ENCODE assay signal across 14 cellular contexts in the genomic region with DNA sequence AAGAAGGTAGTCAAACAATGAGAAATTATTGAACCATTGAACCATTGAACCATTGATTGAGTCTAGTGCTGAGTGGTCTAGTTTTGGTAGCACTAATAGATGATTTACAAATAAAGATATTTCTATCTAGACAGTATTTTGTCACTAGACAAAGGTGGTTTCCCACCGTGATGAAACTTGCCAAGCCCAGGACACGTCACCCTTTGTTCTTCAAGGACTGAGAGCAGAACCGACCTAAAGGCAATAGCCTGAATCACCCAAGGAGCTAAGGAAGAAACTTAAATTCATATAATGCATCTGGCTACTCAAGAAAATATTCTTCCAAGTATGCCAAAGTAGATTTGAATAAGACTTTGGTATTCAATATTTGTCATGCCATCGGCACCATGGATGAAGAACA.
DNase-seq lines count a peak whose midpoint lies in the region; ATAC-seq and TF ChIP-seq lines count a peak whose summit lies in the region.
"Had no signal": no experiment of that assay in that cellular context is flagged by ENCODE, and none has a peak within 500 bp of the region (broad histone marks: within the 10 kb centered on the region; RNA-seq: fewer than 3 reads in every experiment).

No MANE protein-coding gene starts in this region.

- POLR2A ChIA-PET in PC-3 (lab: Charles Lee; ENCODE audit: unreplicated experiment), result no interaction called here

- H3K36me3 ChIP-seq in GM23338 (ENCODE audit: insufficient read depth), result peaks cover 7% of the 10 kb centered on the region; the same call in 1 of the 2 replicates
- no peaks in the 10 kb centered on the region for H3K36me3 ChIP-seq in PC-3 (ENCODE audit: low read depth, low read length)

- no peaks in the 10 kb centered on the region for H3F3A ChIP-seq in GM23338 (replicated peaks; ENCODE audit: low read depth)
- H3F3A ChIP-seq in PC-3 (ENCODE audit: low read length, unreplicated experiment), result no peaks in the 10 kb centered on the region

- H3K9me3 Mint-ChIP-seq in GM23338 (peaks cover 33% of the 10 kb centered on the region), neural crest cell (no peaks in the 10 kb centered on the region)

- H3K4me3 ChIP-seq in GM23338 (no peak overlapping the region), PC-3 (ENCODE audit: low read length) (no peak overlapping the region), epithelial cell of esophagus (ENCODE audit: low read length) (no peak overlapping the region)
- H3K4me3 ChIP-seq: GM12878 had no signal

- peaks cover 31% of the 10 kb centered on the region for H3K4me1 Mint-ChIP-seq in GM23338
- peaks cover 11% of the 10 kb centered on the region for H3K4me1 Mint-ChIP-seq in neural crest cell

- no peak overlapping the region for H3K27ac Mint-ChIP-seq in GM23338
- H3K27ac Mint-ChIP-seq in neural crest cell (ENCODE audit: unreplicated experiment), result no peak overlapping the region

- H4K20me1 ChIP-seq in GM23338 (replicated peaks; ENCODE audit: insufficient read depth), result no peaks in the 10 kb centered on the region
- H4K20me1 ChIP-seq in PC-3 (ENCODE audit: low read length), result no peaks in the 10 kb centered on the region

- H3K4me1 ChIP-seq in GM23338 (ENCODE audit: insufficient read depth) (peaks cover 18% of the 10 kb centered on the region), PC-3 (ENCODE audit: insufficient read depth, low read length) (peaks cover 6% of the 10 kb centered on the region)

- no peak overlapping the region for H3K27ac ChIP-seq in GM23338 (ENCODE audit: low read depth)
- H3K27ac ChIP-seq in PC-3 (ENCODE audit: low read length), result peak overlapping the region; percentile 67

- peaks cover 27% of the 10 kb centered on the region for H3K36me3 Mint-ChIP-seq in GM23338 (ENCODE audit: low read depth)
- no peaks in the 10 kb centered on the region for H3K36me3 Mint-ChIP-seq in neural crest cell (ENCODE audit: low read depth)

- H3K27me3 ChIP-seq in GM23338 (ENCODE audit: insufficient read depth) (peaks cover 37% of the 10 kb centered on the region), PC-3 (ENCODE audit: low read length) (no peaks in the 10 kb centered on the region)

- ATAC-seq in GM23338 (no peak), PC-3 (no peak), GM19463 (IDR thresholded peaks at IDR 0.05; ENCODE audit: unreplicated experiment) (no peak), HG02981 (IDR thresholded peaks at IDR 0.05; ENCODE audit: unreplicated experiment) (no peak)
- ATAC-seq: GM12878 had no signal

- no TSS peak for BruUV-seq in PC-3 (replicated peaks; lab: Mats Ljungman, UMichigan)

- peaks cover 3% of the 10 kb centered on the region; the same call in 1 of the 2 replicates for H3K9me2 ChIP-seq in GM23338 (ENCODE audit: insufficient read depth)
- no peaks in the 10 kb centered on the region for H3K9me2 ChIP-seq in PC-3 (replicated peaks; ENCODE audit: low read length)

- H3K4me2 ChIP-seq in GM23338 (peak overlapping the region; percentile 76; the same call in 1 of the 2 replicates), PC-3 (ENCODE audit: low read length) (no peak overlapping the region)

- H3K9ac ChIP-seq in PC-3 (ENCODE audit: low read length), result no peak overlapping the region

- H3K4me3 Mint-ChIP-seq in GM23338, result no peak overlapping the region
- peak overlapping the region; percentile 39 for H3K4me3 Mint-ChIP-seq in neural crest cell

- H3K9me3 ChIP-seq in PC-3 (ENCODE audit: low read length), result no peaks in the 10 kb centered on the region

- H3K27me3 Mint-ChIP-seq in GM23338 (ENCODE audit: insufficient read depth, low read depth, poor library complexity) (peaks cover 21% of the 10 kb centered on the region), neural crest cell (ENCODE audit: low read depth) (peaks cover 39% of the 10 kb centered on the region)

- TF ChIP-seq CTCF in GM23338 (conservative IDR thresholded peaks at IDR 0.05; ENCODE audit: low read depth in 2 of 2), result no peak
- TF ChIP-seq CTCF in PC-3 (conservative IDR thresholded peaks at IDR 0.05; ENCODE audit: low read depth, low read length), result no peak
- no peak for TF ChIP-seq CTCF in epithelial cell of esophagus (IDR thresholded peaks at IDR 0.05; ENCODE audit: insufficient read depth, low read depth, low read length, missing control alignments)
- no peak for TF ChIP-seq CTCF in neural crest cell (conservative IDR thresholded peaks at IDR 0.05)

- CTCF ChIA-PET in PC-3 (lab: Charles Lee), result no interaction called here

- H3K79me2 ChIP-seq in GM23338 (replicated peaks; ENCODE audit: insufficient read depth), result no peaks in the 10 kb centered on the region
- H3K79me2 ChIP-seq in PC-3 (ENCODE audit: low read length), result no peaks in the 10 kb centered on the region

- H2AFZ ChIP-seq in GM23338, result no peak overlapping the region
- no peak overlapping the region for H2AFZ ChIP-seq in PC-3 (ENCODE audit: low read length)

- DNase-seq in GM23338 (ENCODE audit: low spot score) (no peak), PC-3 (peak; percentile 35), epithelial cell of esophagus (ENCODE audit: low read depth) (peak; percentile 96), neural crest cell (ENCODE audit: low read depth, low spot score) (no peak), hippocampal formation (lab: John Stamatoyannopoulos, UW) (no peak)
- DNase-seq: C1 segment of cervical spinal cord, DND-41, GDM1, NCI-H1105 treated with DMSO at 0.1 percent for 48 hours, NCI-H2029, NCI-H2171 had no signal

- intact Hi-C loops in PC-3 (cut with micrococcal nuclease), result no loop called here

TF ChIP-seq in GM23338, 12 proteins besides CTCF, POLR2A, EP300 and RAD21 (continues in another document):
- TF ChIP-seq, protein P1, sequence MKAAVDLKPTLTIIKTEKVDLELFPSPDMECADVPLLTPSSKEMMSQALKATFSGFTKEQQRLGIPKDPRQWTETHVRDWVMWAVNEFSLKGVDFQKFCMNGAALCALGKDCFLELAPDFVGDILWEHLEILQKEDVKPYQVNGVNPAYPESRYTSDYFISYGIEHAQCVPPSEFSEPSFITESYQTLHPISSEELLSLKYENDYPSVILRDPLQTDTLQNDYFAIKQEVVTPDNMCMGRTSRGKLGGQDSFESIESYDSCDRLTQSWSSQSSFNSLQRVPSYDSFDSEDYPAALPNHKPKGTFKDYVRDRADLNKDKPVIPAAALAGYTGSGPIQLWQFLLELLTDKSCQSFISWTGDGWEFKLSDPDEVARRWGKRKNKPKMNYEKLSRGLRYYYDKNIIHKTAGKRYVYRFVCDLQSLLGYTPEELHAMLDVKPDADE (IDR thresholded peaks at IDR 0.05), result no peak
- TF ChIP-seq JUNB (IDR thresholded peaks at IDR 0.05; ENCODE audit: unreplicated experiment), result no peak
- TF ChIP-seq, protein P2, sequence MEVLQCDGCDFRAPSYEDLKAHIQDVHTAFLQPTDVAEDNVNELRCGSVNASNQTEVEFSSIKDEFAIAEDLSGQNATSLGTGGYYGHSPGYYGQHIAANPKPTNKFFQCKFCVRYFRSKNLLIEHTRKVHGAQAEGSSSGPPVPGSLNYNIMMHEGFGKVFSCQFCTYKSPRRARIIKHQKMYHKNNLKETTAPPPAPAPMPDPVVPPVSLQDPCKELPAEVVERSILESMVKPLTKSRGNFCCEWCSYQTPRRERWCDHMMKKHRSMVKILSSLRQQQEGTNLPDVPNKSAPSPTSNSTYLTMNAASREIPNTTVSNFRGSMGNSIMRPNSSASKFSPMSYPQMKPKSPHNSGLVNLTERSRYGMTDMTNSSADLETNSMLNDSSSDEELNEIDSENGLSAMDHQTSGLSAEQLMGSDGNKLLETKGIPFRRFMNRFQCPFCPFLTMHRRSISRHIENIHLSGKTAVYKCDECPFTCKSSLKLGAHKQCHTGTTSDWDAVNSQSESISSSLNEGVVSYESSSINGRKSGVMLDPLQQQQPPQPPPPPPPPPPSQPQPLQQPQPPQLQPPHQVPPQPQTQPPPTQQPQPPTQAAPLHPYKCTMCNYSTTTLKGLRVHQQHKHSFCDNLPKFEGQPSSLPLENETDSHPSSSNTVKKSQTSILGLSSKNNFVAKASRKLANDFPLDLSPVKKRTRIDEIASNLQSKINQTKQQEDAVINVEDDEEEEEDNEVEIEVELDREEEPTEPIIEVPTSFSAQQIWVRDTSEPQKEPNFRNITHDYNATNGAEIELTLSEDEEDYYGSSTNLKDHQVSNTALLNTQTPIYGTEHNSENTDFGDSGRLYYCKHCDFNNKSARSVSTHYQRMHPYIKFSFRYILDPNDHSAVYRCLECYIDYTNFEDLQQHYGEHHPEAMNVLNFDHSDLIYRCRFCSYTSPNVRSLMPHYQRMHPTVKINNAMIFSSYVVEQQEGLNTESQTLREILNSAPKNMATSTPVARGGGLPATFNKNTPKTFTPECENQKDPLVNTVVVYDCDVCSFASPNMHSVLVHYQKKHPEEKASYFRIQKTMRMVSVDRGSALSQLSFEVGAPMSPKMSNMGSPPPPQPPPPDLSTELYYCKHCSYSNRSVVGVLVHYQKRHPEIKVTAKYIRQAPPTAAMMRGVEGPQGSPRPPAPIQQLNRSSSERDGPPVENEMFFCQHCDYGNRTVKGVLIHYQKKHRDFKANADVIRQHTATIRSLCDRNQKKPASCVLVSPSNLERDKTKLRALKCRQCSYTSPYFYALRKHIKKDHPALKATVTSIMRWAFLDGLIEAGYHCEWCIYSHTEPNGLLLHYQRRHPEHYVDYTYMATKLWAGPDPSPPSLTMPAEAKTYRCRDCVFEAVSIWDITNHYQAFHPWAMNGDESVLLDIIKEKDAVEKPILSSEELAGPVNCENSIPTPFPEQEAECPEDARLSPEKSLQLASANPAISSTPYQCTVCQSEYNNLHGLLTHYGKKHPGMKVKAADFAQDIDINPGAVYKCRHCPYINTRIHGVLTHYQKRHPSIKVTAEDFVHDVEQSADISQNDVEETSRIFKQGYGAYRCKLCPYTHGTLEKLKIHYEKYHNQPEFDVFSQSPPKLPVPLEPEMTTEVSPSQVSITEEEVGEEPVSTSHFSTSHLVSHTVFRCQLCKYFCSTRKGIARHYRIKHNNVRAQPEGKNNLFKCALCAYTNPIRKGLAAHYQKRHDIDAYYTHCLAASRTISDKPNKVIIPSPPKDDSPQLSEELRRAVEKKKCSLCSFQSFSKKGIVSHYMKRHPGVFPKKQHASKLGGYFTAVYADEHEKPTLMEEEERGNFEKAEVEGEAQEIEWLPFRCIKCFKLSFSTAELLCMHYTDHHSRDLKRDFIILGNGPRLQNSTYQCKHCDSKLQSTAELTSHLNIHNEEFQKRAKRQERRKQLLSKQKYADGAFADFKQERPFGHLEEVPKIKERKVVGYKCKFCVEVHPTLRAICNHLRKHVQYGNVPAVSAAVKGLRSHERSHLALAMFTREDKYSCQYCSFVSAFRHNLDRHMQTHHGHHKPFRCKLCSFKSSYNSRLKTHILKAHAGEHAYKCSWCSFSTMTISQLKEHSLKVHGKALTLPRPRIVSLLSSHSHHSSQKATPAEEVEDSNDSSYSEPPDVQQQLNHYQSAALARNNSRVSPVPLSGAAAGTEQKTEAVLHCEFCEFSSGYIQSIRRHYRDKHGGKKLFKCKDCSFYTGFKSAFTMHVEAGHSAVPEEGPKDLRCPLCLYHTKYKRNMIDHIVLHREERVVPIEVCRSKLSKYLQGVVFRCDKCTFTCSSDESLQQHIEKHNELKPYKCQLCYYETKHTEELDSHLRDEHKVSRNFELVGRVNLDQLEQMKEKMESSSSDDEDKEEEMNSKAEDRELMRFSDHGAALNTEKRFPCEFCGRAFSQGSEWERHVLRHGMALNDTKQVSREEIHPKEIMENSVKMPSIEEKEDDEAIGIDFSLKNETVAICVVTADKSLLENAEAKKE (CRISPR knock-in tag; IDR thresholded peaks at IDR 0.05), result no peak

Comparison
In these comparisons a context has a peak if more than half of its experiments do, and no peak if none do; other contexts are left out.
1. DNase-seq: peak in PC-3 (single experiment) and epithelial cell of esophagus (single experiment); none in GM23338 (single experiment), neural crest cell (single experiment) and hippocampal formation (0 of 2).